In the genomic region with DNA sequence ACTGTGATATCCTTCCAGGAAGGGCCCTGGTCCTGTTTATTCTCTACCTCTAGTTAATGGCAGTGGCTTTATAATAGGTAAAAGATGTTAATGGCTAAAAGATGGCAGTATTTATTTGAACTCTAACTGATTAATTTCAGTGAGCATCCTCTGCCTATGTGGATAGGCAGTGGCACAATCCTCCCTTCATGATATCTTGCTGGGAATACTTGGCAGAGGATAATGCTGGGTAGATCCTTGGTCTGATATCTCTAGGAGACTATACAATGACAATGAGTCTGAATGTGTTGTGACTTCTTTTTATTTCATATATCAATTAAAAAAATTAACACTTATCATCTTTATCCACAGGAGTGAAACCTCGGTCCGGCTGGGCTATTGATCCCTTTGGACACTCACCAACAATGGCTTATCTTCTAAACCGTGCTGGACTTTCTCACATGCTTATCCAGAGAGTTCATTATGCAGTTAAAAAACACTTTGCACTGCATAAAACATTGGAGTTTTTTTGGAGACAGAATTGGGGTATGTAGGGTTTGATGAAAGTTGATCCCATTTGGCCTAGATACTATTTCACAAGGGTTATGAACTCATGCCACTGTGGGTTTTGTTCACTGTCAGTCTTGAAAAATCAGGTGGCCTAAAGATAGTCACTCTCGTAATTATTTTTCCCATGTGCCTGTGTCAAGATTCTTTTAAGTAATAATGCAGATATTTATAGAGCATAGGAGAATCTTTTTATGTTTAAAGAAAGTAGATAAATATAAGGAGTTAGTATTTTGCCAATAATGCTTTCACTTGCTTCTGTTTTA, we compare ENCODE assay signal across 21 cellular contexts.
A peak's percentile ranks its signal among the peaks of the same experiment; 100 is the strongest.
DNase-seq lines count a peak whose midpoint lies in the region; ATAC-seq and TF ChIP-seq lines count a peak whose summit lies in the region.
"Had no signal": no experiment of that assay in that cellular context is flagged by ENCODE, and none has a peak within 500 bp of the region (broad histone marks: within the 10 kb centered on the region; RNA-seq: fewer than 3 reads in every experiment).

No MANE protein-coding gene starts in this region.

- in situ Hi-C loops in gastrocnemius medialis (cut with MboI; ENCODE audit: low sequenced_read_pairs in 4 of 4), result loop anchor here in 1 of 4 donors (10.0 kb wide), 1 partner anchor 73 kb away; no protein-coding TSS in a partner anchor

- H3K27me3 ChIP-seq in gastrocnemius medialis, result no peaks in the 10 kb centered on the region
- H3K27me3 ChIP-seq: BLaER1 had no signal

- peaks cover 0 to 9% of the 10 kb centered on the region in 2 donors for H3K36me3 ChIP-seq in gastrocnemius medialis

- H3K9me3 Mint-ChIP-seq in activated naive CD4-positive, alpha-beta T cell treated with anti-CD3 and anti-CD28 coated beads, Interleukin-2, amount 50 U/mL, for 24 hours, result peaks cover 4% of the 10 kb centered on the region
- H3K9me3 Mint-ChIP-seq: GM23338, H9, HFFc6 had no signal

- ATAC-seq in gastrocnemius medialis (peak; percentile 87 to 92), HG02678 (IDR thresholded peaks at IDR 0.05; ENCODE audit: unreplicated experiment) (no peak), HG03097 (IDR thresholded peaks at IDR 0.05; ENCODE audit: low FRiP score, unreplicated experiment) (no peak)
- ATAC-seq: CD8-positive, alpha-beta T cell; GM12878; GM23338 had no signal

- no peak for TF ChIP-seq POLR2A in gastrocnemius medialis (IDR thresholded peaks at IDR 0.05)

- peaks cover 27% of the 10 kb centered on the region for H3K4me1 Mint-ChIP-seq in activated naive CD4-positive, alpha-beta T cell treated with anti-CD3 and anti-CD28 coated beads, Interleukin-2, amount 50 U/mL, for 24 hours

- H3K36me3 Mint-ChIP-seq in activated naive CD4-positive, alpha-beta T cell treated with anti-CD3 and anti-CD28 coated beads, Interleukin-2, amount 50 U/mL, for 24 hours, result peaks cover 36% of the 10 kb centered on the region

- intact Hi-C loops in gastrocnemius medialis (cut with DNase I; ENCODE audit: low total_unique reads), result no loop called here

- peak overlapping the region; percentile 2 for H3K27ac Mint-ChIP-seq in activated naive CD4-positive, alpha-beta T cell treated with anti-CD3 and anti-CD28 coated beads, Interleukin-2, amount 50 U/mL, for 24 hours
- H3K27ac Mint-ChIP-seq: B cell; CD8-positive, alpha-beta T cell; HFFc6 had no signal

- no peaks in the 10 kb centered on the region for H3K9me3 ChIP-seq in gastrocnemius medialis

- TF ChIP-seq CTCF in gastrocnemius medialis (IDR thresholded peaks at IDR 0.05 in 4 of 5, conservative IDR thresholded peaks at IDR 0.05 in 1 of 5), result no peak

- peaks cover 27 to 46% of the 10 kb centered on the region in 2 donors for H3K4me1 ChIP-seq in gastrocnemius medialis
- H3K4me1 ChIP-seq: BLaER1 had no signal

- no peak overlapping the region for H3K4me3 ChIP-seq in gastrocnemius medialis
- H3K4me3 ChIP-seq: BLaER1, GM12878, GM23338 had no signal

- no peaks in the 10 kb centered on the region for H3K27me3 Mint-ChIP-seq in activated naive CD4-positive, alpha-beta T cell treated with anti-CD3 and anti-CD28 coated beads, Interleukin-2, amount 50 U/mL, for 24 hours
- H3K27me3 Mint-ChIP-seq: B cell; CD4-positive, CD25-positive, alpha-beta regulatory T cell had no signal

- H3K27ac ChIP-seq in gastrocnemius medialis, result peak overlapping the region; percentile 60 to 74 (median 68)
- H3K27ac ChIP-seq: 22Rv1, BLaER1, C4-2B had no signal

- no peak for DNase-seq in activated naive CD4-positive, alpha-beta T cell treated with Interleukin-2 at 50 U/mL for 16 hours
- DNase-seq in myocyte (ENCODE audit: low read depth) (peak; percentile 61), gastrocnemius medialis (no peak), T-helper 9 cell (no peak)
- DNase-seq: CD4-positive, CD25-positive, alpha-beta regulatory T cell; CD8-positive, alpha-beta T cell; DMS 273 treated with DMSO at 0.1 percent for 48 hours; DMS79; EL; GDM1; H9; HFFc6 had no signal

- H3K4me3 Mint-ChIP-seq in activated naive CD4-positive, alpha-beta T cell treated with anti-CD3 and anti-CD28 coated beads, Interleukin-2, amount 50 U/mL, for 24 hours, result no peak overlapping the region
- H3K4me3 Mint-ChIP-seq: B cell; CD4-positive, CD25-positive, alpha-beta regulatory T cell; CD8-positive, alpha-beta T cell; GM23338; H9; HFFc6 had no signal

Comparison
In these comparisons a context has a peak if more than half of its experiments do, and no peak if none do; other contexts are left out.
1. ATAC-seq: peak in gastrocnemius medialis (2 of 2); none in HG02678 (single experiment) and HG03097 (single experiment).